Comparison of ENCODE assay signal across 19 cellular contexts in the genomic region with DNA sequence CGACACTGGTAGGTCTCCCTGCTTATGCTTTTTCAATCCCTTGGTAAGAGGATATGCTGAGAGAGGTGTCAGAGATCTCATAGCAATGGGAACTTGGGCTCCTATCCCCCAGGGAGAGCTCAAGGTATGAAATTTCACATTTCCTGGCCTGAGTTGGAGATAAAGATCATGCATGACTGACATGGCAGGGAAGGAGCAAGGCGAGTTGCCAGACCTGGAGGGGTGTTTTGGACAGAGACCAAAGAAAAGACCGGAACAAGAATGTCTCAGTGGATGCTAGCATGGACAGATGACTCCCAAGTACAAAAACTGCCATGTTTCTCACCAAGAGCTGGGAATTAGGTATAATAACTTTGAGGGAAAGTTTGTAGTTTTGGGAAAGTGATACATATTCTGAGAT.
DNase-seq lines count a peak whose midpoint lies in the region; ATAC-seq and TF ChIP-seq lines count a peak whose summit lies in the region.
"Had no signal": no experiment of that assay in that cellular context is flagged by ENCODE, and none has a peak within 500 bp of the region (broad histone marks: within the 10 kb centered on the region; RNA-seq: fewer than 3 reads in every experiment).

No MANE protein-coding gene starts in this region.

- peaks cover 0 to 6% of the 10 kb centered on the region in 2 donors for H3K4me1 ChIP-seq in thyroid gland

- intact Hi-C loops in thyroid gland (cut with DNase I): no loop called here

- no peaks in the 10 kb centered on the region for H3K36me3 Mint-ChIP-seq in chondrocyte (ENCODE audit: low read depth)

- H3K4me3 ChIP-seq in thyroid gland (replicated peaks in 1 of 3) (no peak overlapping the region), coronary artery (no peak overlapping the region)
- H3K4me3 ChIP-seq: PC-9 had no signal

- WGBS in thyroid gland, 2 donors: 37 to 50% methylated on average over 3 of the region's 3 CpGs

- no peak for TF ChIP-seq POLR2A in thyroid gland (IDR thresholded peaks at IDR 0.05)

- H3K9me3 Mint-ChIP-seq in chondrocyte (ENCODE audit: low read depth): no peaks in the 10 kb centered on the region
- H3K9me3 Mint-ChIP-seq: H9 had no signal

- no peaks in the 10 kb centered on the region for H3K9me3 ChIP-seq in thyroid gland

- TF ChIP-seq CTCF in chondrocyte (IDR thresholded peaks at IDR 0.05) (no peak), thyroid gland (IDR thresholded peaks at IDR 0.05) (no peak), coronary artery (IDR thresholded peaks at IDR 0.05) (no peak)

- peak overlapping the region; percentile 0 for H3K27ac Mint-ChIP-seq in chondrocyte (ENCODE audit: unreplicated experiment)
- H3K27ac Mint-ChIP-seq: H9 had no signal

- no peak for ATAC-seq in HG03175 (IDR thresholded peaks at IDR 0.05; ENCODE audit: unreplicated experiment)

- peaks cover 8% of the 10 kb centered on the region for H3K4me1 Mint-ChIP-seq in chondrocyte (ENCODE audit: low read depth)
- H3K4me1 Mint-ChIP-seq: H9 had no signal

- H3K27ac ChIP-seq in thyroid gland (no peak overlapping the region), coronary artery (no peak overlapping the region)
- H3K27ac ChIP-seq: C4-2B, PC-9, RWPE1 had no signal

- DNase-seq in M059J (ENCODE audit: low read depth): peak; percentile 70
- DNase-seq in NCI-H460 (ENCODE audit: extremely low read depth, low read depth): peak; percentile 21
- DNase-seq in chondrocyte (ENCODE audit: low spot score): no peak
- peak; percentile 72 to 85 for DNase-seq in thyroid gland
- no peak for DNase-seq in coronary artery (ENCODE audit: low spot score)
- no peak for DNase-seq in NCI-H1436 (lab: John Stamatoyannopoulos, UW)
- DNase-seq: ACHN, DMS79 treated with DMSO at 0.1 percent for 48 hours, KG1, NCI-H1417 treated with DMSO at 0.1 percent for 48 hours, NCI-H1930, NCI-H510A treated with DMSO at 0.1 percent for 48 hours, NCI-H774, PC-9, SIG-M5 had no signal

- no peaks in the 10 kb centered on the region for H3K27me3 ChIP-seq in thyroid gland

- no peaks in the 10 kb centered on the region for H3K27me3 Mint-ChIP-seq in chondrocyte (ENCODE audit: low read depth)

- H3K36me3 ChIP-seq in thyroid gland: no peaks in the 10 kb centered on the region

- H3K4me3 Mint-ChIP-seq in chondrocyte (ENCODE audit: unreplicated experiment): no peak overlapping the region
- H3K4me3 Mint-ChIP-seq: H9 had no signal

Comparison
In these comparisons a context has a peak if more than half of its experiments do, and no peak if none do; other contexts are left out.
1. DNase-seq: peak in M059J (single experiment), NCI-H460 (single experiment) and thyroid gland (2 of 2); none in chondrocyte (single experiment), coronary artery (single experiment) and NCI-H1436 (single experiment).